8 cellular contexts compared by ENCODE assay signal in genomic region chr4:120071192-120071795, GRCh38. TPM values are rescaled to one million over a fixed set of nuclear protein-coding genes. Genes with fewer than 3 reads are reported as not detected.
A peak's percentile ranks its signal among the peaks of the same experiment; 100 is the strongest.
DNase-seq lines count a peak whose midpoint lies in the region; ATAC-seq and FAIRE-seq lines count a peak whose summit lies in the region.

No MANE protein-coding gene starts in this region.

- WGBS in GM23248 (ENCODE audit: low coverage in 1 of 2, low lambda C conversion rate in 2 of 2, missing lambda C conversion rate in 2 of 2), 2 experiments = 48 to 53% methylated on average over 11 of the region's 11 CpGs
- 54 to 59% (median 55%) methylated on average over 11 of the region's 11 CpGs for WGBS in small intestine, 3 donors

- H3K27me3 ChIP-seq in GM23248 (replicated peaks; ENCODE audit: insufficient read depth) (no peaks in the 10 kb centered on the region), small intestine (ENCODE audit: control insufficient read depth in 2 of 2, insufficient read depth in 2 of 2, low read length in 2 of 2) (no peaks in the 10 kb centered on the region)

- H3F3A ChIP-seq in GM23248 (ENCODE audit: insufficient read depth) = peaks cover 32% of the 10 kb centered on the region

- H3K79me2 ChIP-seq in GM23248 (ENCODE audit: insufficient read depth) = peaks cover 15% of the 10 kb centered on the region

- intact Hi-C loops in head of caudate nucleus (cut with DNase I) = no loop called here

- H3K9ac ChIP-seq in GM23248 = no peak overlapping the region

- no peaks in the 10 kb centered on the region for H4K20me1 ChIP-seq in GM23248 (ENCODE audit: insufficient read depth)

- DNase-seq in DMS114 treated with DMSO at 0.1 percent for 48 hours (lab: John Stamatoyannopoulos, UW; ENCODE audit: unreplicated experiment) (peak; percentile 55), GM23248 (peak; percentile 73), NCI-H460 (ENCODE audit: extremely low read depth, low read depth) (peak; percentile 55), head of caudate nucleus (peak in 27 of 42 donors; percentile 16 to 78 (median 38)), small intestine (peak; percentile 62), NCI-H774 (lab: John Stamatoyannopoulos, UW) (no peak)
- DNase-seq in activated gamma-delta T cell treated with anti-CD3 and anti-CD28 coated beads, Interleukin-2, amount 50 U/mL, for 16 hours (ENCODE audit: low read depth) = peak; percentile 7

- H3K36me3 ChIP-seq in GM23248 (ENCODE audit: low read depth) (no peaks in the 10 kb centered on the region), small intestine (ENCODE audit: control insufficient read depth in 2 of 2, insufficient read depth in 2 of 2, low read length in 2 of 2) (no peaks in the 10 kb centered on the region)

- in situ Hi-C loops in GM23248 (cut with MboI) = loop anchor here (10.0 kb wide), 1 partner anchor 1024 kb away; no protein-coding TSS in a partner anchor

- peak overlapping the region; percentile 50; the same call in 1 of the 2 replicates for H3K27ac ChIP-seq in GM23248
- no peak overlapping the region for H3K27ac ChIP-seq in small intestine (ENCODE audit: low read depth in 1 of 2, low read length in 1 of 2)

- FAIRE-seq in small intestine (lab: Jason Lieb, UNC) = peak; percentile 92

- H3K9me3 ChIP-seq in GM23248 (ENCODE audit: low read depth) = no peaks in the 10 kb centered on the region
- H3K9me3 ChIP-seq in small intestine (ENCODE audit: control insufficient read depth, low read depth) = no peaks in the 10 kb centered on the region

- no peak for ATAC-seq in GM21367 (IDR thresholded peaks at IDR 0.05; ENCODE audit: unreplicated experiment)

- H3K4me1 ChIP-seq in GM23248 (ENCODE audit: insufficient read depth) (peaks cover 34% of the 10 kb centered on the region), small intestine (ENCODE audit: control insufficient read depth in 2 of 2, insufficient read depth in 1 of 2, low read depth in 1 of 2, low read length in 1 of 2) (no peaks in the 10 kb centered on the region)

- peak overlapping the region; percentile 17; the same call in 1 of the 2 replicates for H2AFZ ChIP-seq in GM23248

- no peaks in the 10 kb centered on the region for H3K9me2 ChIP-seq in GM23248 (ENCODE audit: insufficient read depth)

- H3K4me3 ChIP-seq in GM23248 = no peak overlapping the region
- no peak overlapping the region for H3K4me3 ChIP-seq in small intestine (ENCODE audit: low read depth in 1 of 2, low read length in 2 of 2)

- peak overlapping the region; percentile 38 for H3K4me2 ChIP-seq in GM23248 (ENCODE audit: unreplicated experiment)

RNA-seq across cellular contexts. Expression of gene MAD2L1, which starts 4.6 kb away (rescaled TPM):
- total RNA-seq in GM23248 (2014; rRNA removed; shearing (Covaris generic)) = 15.7 and 31.3 TPM in 2 replicates
- 40.6 and 41.3 TPM in 2 replicates for polyA plus RNA-seq in GM23248 (2016; fragmentation: Nextera tagmentation; extraction: Ambion mirVana)
- total RNA-seq in NCI-H460 (2014; rRNA removed; shearing (Covaris generic)) = 56.8 and 56.9 TPM in 2 replicates
- 43.9 and 77.4 TPM in 2 replicates for polyA plus RNA-seq in NCI-H460 (2014; cell fraction: nucleus; rRNA removed)
- 10 to 100 TPM in 1 of 3 donors, 1 to 10 TPM in 2; 3.2 to 32.3 (median 6.9) TPM for polyA plus RNA-seq in small intestine
